ENCODE assay signal across 9 cellular contexts in genomic region chr4:152014280-152014679, GRCh38.
DNase-seq lines count a peak whose midpoint lies in the region; ATAC-seq, FAIRE-seq and TF ChIP-seq lines count a peak whose summit lies in the region.
"Had no signal": no experiment of that assay in that cellular context is flagged by ENCODE, and none has a peak within 500 bp of the region (broad histone marks: within the 10 kb centered on the region; RNA-seq: fewer than 3 reads in every experiment).

No MANE protein-coding gene starts in this region.

- no peak for TF ChIP-seq POLR2A in H54 (IDR thresholded peaks at IDR 0.05; ENCODE audit: low read depth, low read length)

- FAIRE-seq in H54 (lab: Jason Lieb, UNC), result no peak

- peak; percentile 88 for ATAC-seq in HG03066 (IDR thresholded peaks at IDR 0.05; ENCODE audit: low read depth, unreplicated experiment)

- peak; percentile 16 for DNase-seq in GM19240 (ENCODE audit: insufficient read length, low spot score)
- DNase-seq in activated CD4-positive, alpha-beta T cell treated with anti-CD3 and anti-CD28 coated beads, Interleukin-2, amount 50 U/mL, for 1 hour, result peak; percentile 16
- peak; percentile 45 to 56 for DNase-seq in stimulated activated CD4-positive, alpha-beta T cell treated with anti-CD3 and anti-CD28 coated beads, Interleukin-2, amount 100 ng/mL, for 24 hours
- DNase-seq in NCI-H82 treated with DMSO at 0.1 percent for 48 hours (lab: John Stamatoyannopoulos, UW; ENCODE audit: unreplicated experiment), result no peak
- DNase-seq in H54 (ENCODE audit: insufficient read length, low spot score), result no peak
- DNase-seq in NCI-H1930 (lab: John Stamatoyannopoulos, UW), result no peak
- DNase-seq in SIG-M5 (lab: John Stamatoyannopoulos, UW), result no peak
- DNase-seq: IMR-90 had no signal

Comparison
In these comparisons a context has a peak if more than half of its experiments do, and no peak if none do; other contexts are left out.
1. DNase-seq: peak in GM19240 (single experiment), activated CD4-positive, alpha-beta T cell treated with anti-CD3 and anti-CD28 coated beads, Interleukin-2, amount 50 U/mL, for 1 hour (single experiment) and stimulated activated CD4-positive, alpha-beta T cell treated with anti-CD3 and anti-CD28 coated beads, Interleukin-2, amount 100 ng/mL, for 24 hours (2 of 2); none in NCI-H82 treated with DMSO at 0.1 percent for 48 hours (single experiment), H54 (single experiment), NCI-H1930 (0 of 2) and SIG-M5 (single experiment).